In the genomic region with DNA sequence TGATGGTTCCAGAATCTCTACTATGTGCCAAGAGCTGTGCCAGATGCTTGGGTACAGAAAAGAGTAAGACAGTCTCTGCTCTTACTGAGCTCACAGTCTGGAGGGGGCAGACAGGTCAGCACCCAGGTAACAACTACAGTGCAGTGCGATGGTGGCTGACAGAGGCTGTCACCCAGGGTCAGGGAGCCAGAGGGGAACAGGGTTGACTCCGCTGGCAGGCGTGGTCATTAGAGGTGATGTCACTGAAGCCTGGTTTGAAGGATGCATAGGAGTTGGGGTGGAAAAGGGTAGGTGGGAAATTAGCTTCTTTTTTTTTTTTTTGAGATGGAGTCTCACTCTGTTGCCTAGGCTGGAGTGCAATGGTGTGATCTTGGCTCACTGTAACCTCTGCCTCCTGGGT, we compare ENCODE assay signal across 32 cellular contexts. TPM values are rescaled to one million over a fixed set of nuclear protein-coding genes. Genes with fewer than 3 reads are reported as not detected.
"Had no signal": no experiment of that assay in that cellular context is flagged by ENCODE, and none has a peak within 500 bp of the region (broad histone marks: within the 10 kb centered on the region; RNA-seq: fewer than 3 reads in every experiment).

No MANE protein-coding gene starts in this region.

- H3K4me2 ChIP-seq: neural progenitor cell, smooth muscle cell had no signal

- H3K36me3 Mint-ChIP-seq: natural killer cell treated with Interleukin-12 subunit alpha and Interleukin-12 subunit beta and Interleukin-15 and Interleukin-18, amount 100 ng/mL, for 72 hours had no signal

- H3K4me3 ChIP-seq: coronary artery, esophagus squamous epithelium, heart right ventricle, lower lobe of right lung, neural progenitor cell, prostate gland, right atrium auricular region, smooth muscle cell, suprapubic skin, transverse colon, vagina had no signal

- H3K27ac Mint-ChIP-seq: memory B cell; natural killer cell treated with Interleukin-12 subunit alpha and Interleukin-12 subunit beta and Interleukin-15 and Interleukin-18, amount 100 ng/mL, for 72 hours; neural progenitor cell had no signal

- H3K9me3 Mint-ChIP-seq: memory B cell; naive B cell; natural killer cell treated with Interleukin-12 subunit alpha and Interleukin-12 subunit beta and Interleukin-15 and Interleukin-18, amount 100 ng/mL, for 72 hours; neural progenitor cell; stimulated activated naive CD8-positive, alpha-beta T cell treated with anti-CD3 and anti-CD28 coated beads, Interleukin-15, amount 100 ng/mL, for 72 hours had no signal

- H3K4me1 Mint-ChIP-seq: neural progenitor cell had no signal

- DNase-seq: dermis blood vessel endothelial cell; effector memory CD4-positive, alpha-beta T cell; erythroblast; esophagus squamous epithelium; foreskin melanocyte; glutamatergic neuron; heart right ventricle; hippocampal formation; kidney glomerular epithelial cell; left ventricle myocardium superior; lower lobe of right lung; naive B cell; stimulated activated CD4-positive, alpha-beta T cell treated with anti-CD3 and anti-CD28 coated beads, Interleukin-12 subunit alpha, Interleukin-12 subunit beta, amount 100 ng/mL, for 4 hours; stimulated activated CD4-positive, alpha-beta T cell treated with anti-CD3 and anti-CD28 coated beads, Interleukin-1b, Interleukin-23, amount 100 ng/mL, for 48 hours; stimulated activated CD4-positive, alpha-beta T cell treated with anti-CD3 and anti-CD28 coated beads, Interleukin-4, amount 100 ng/mL, for 1 hour; stimulated activated CD8-positive, alpha-beta memory T cell treated with anti-CD3 and anti-CD28 coated beads, Interleukin-4, amount 100 ng/mL, for 48 hours; stimulated activated naive CD4-positive, alpha-beta T cell; stimulated activated naive CD8-positive, alpha-beta T cell treated with anti-CD3 and anti-CD28 coated beads, Interleukin-15, amount 100 ng/mL, for 72 hours; transverse colon had no signal

- H3K27me3 Mint-ChIP-seq: memory B cell; naive B cell; natural killer cell treated with Interleukin-12 subunit alpha and Interleukin-12 subunit beta and Interleukin-15 and Interleukin-18, amount 100 ng/mL, for 72 hours; stimulated activated naive CD8-positive, alpha-beta T cell treated with anti-CD3 and anti-CD28 coated beads, Interleukin-15, amount 100 ng/mL, for 72 hours had no signal

- H3K27ac ChIP-seq: coronary artery, esophagus squamous epithelium, heart right ventricle, lower lobe of right lung, neural progenitor cell, parathyroid adenoma, prostate gland, right atrium auricular region, suprapubic skin, transverse colon, vagina had no signal

- H3K27me3 ChIP-seq: esophagus squamous epithelium, heart right ventricle, neural progenitor cell, right atrium auricular region, suprapubic skin, transverse colon, vagina had no signal

- H3K4me3 Mint-ChIP-seq: memory B cell; natural killer cell treated with Interleukin-12 subunit alpha and Interleukin-12 subunit beta and Interleukin-15 and Interleukin-18, amount 100 ng/mL, for 72 hours; neural progenitor cell; stimulated activated naive CD8-positive, alpha-beta T cell treated with anti-CD3 and anti-CD28 coated beads, Interleukin-15, amount 100 ng/mL, for 72 hours had no signal

- H3K36me3 ChIP-seq: neural progenitor cell, prostate gland, transverse colon had no signal

- H3K9ac ChIP-seq: neural progenitor cell, parathyroid adenoma had no signal

- H3K9me3 ChIP-seq: esophagus squamous epithelium, heart right ventricle, lower lobe of right lung, prostate gland, right atrium auricular region, suprapubic skin, transverse colon, vagina had no signal

- H2AFZ ChIP-seq: neural progenitor cell, parathyroid adenoma had no signal

- ATAC-seq: heart right ventricle; left ventricle myocardium superior; lower lobe of right lung; natural killer cell treated with Interleukin-12 subunit alpha and Interleukin-12 subunit beta and Interleukin-15 and Interleukin-18, amount 100 ng/mL, for 72 hours; sciatic nerve; stimulated activated naive CD8-positive, alpha-beta T cell treated with anti-CD3 and anti-CD28 coated beads, Interleukin-15, amount 100 ng/mL, for 72 hours had no signal

- H3K4me1 ChIP-seq: esophagus squamous epithelium, lower lobe of right lung, neural progenitor cell, parathyroid adenoma, prostate gland, suprapubic skin, transverse colon, vagina had no signal

RNA-seq across cellular contexts. Expression of a gene that starts 47.1 kb away (rescaled TPM):
- total RNA-seq: heart right ventricle; left ventricle myocardium superior; lower lobe of right lung; mononuclear cell; natural killer cell treated with Interleukin-12 subunit alpha and Interleukin-12 subunit beta and Interleukin-15 and Interleukin-18, amount 100 ng/mL, for 72 hours; osteoblast; sciatic nerve had no signal
- polyA plus RNA-seq: smooth muscle cell had no signal
